8 cellular contexts compared by ENCODE assay signal in the genomic region with DNA sequence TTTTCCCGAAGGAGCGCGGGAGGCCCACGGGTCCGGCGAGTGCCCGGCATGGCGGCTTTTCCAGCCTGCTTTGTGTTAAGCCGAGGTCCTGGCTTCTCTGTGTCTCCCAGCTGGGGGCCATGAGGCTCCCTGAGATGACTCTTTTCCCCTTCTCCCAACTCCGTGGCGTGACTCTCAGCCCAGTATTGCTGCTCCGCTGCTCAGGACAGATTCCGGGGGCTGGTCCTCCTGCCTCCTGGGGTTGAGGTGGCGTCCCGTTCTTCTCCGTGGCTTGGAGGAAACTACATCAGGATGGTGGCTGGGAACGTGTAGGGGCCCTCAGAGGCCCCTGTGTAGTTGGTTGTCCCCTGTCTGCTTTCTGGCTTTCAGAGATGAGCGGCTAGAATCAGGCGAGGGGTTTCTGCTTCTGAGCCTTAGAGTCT. TPM values are rescaled to one million over a fixed set of nuclear protein-coding genes. Genes with fewer than 3 reads are reported as not detected.
DNase-seq lines count a peak whose midpoint lies in the region; ATAC-seq, FAIRE-seq and TF ChIP-seq lines count a peak whose summit lies in the region.

No MANE protein-coding gene starts in this region.

- dilution Hi-C loops in endothelial cell of umbilical vein (cut with MboI; ENCODE audit: extremely low pct_ligation_motif_present, low sequenced_read_pairs) = no loop called here

- no peak overlapping the region for H2BK120ac ChIP-seq in neuronal stem cell (ENCODE audit: low read depth, low read length)

- CTCF ChIA-PET in CD8-positive, alpha-beta T cell (lab: Charles Lee) = interaction anchor here (0.6 kb wide), 1 partner anchor 213 kb away, joined by 3 read pairs; no protein-coding TSS in a partner anchor
- CTCF ChIA-PET in OCI-LY7 (lab: Charles Lee; ENCODE audit: unreplicated experiment) = no interaction called here
- CTCF ChIA-PET in endothelial cell of umbilical vein (lab: Charles Lee) = interaction anchor here (1.0 to 3.8 kb wide), 4 partner anchors 15 to 93 kb away, joined by 3 to 19 read pairs (median 12); partner anchors contain the start of genes DCXR and RAC3

- H3K27ac ChIP-seq in CD8-positive, alpha-beta T cell (ENCODE audit: low read depth, low read length) = peak overlapping the region; percentile 30
- H3K27ac ChIP-seq in OCI-LY7 (ENCODE audit: low read depth, low read length, poor library complexity, severe bottlenecking) (no peak overlapping the region), endothelial cell of umbilical vein (ENCODE audit: insufficient read depth, low read depth, low read length) (no peak overlapping the region), neuronal stem cell (replicated peaks; ENCODE audit: low read length) (no peak overlapping the region)

- TF ChIP-seq POLR2A in endothelial cell of umbilical vein (IDR thresholded peaks at IDR 0.05; ENCODE audit: low read depth, low read length) = no peak

- peak overlapping the region; percentile 63 for H3K4me3 ChIP-seq in CD8-positive, alpha-beta T cell (ENCODE audit: low read depth, low read length)
- H3K4me3 ChIP-seq in OCI-LY7 (ENCODE audit: low read depth, low read length, poor library complexity, severe bottlenecking) (peak overlapping the region; percentile 75), endothelial cell of umbilical vein (replicated peaks in 1 of 3; ENCODE audit: insufficient read depth in 1 of 3, low read depth in 1 of 3, low read length in 3 of 3) (peak overlapping the region; percentile 65 to 89 (median 76)), neuronal stem cell (ENCODE audit: low read length in 2 of 2) (peak overlapping the region; percentile 98 to 99)

- peaks cover 29% of the 10 kb centered on the region for H3K4me1 ChIP-seq in CD8-positive, alpha-beta T cell (ENCODE audit: insufficient read depth, low read length)
- H3K4me1 ChIP-seq in OCI-LY7 (ENCODE audit: insufficient read depth, low read length, poor library complexity, severe bottlenecking) (peaks cover 21% of the 10 kb centered on the region), endothelial cell of umbilical vein (ENCODE audit: control insufficient read depth, extremely low read depth, insufficient read depth, low read length) (peaks cover 11% of the 10 kb centered on the region), neuronal stem cell (ENCODE audit: control insufficient read depth in 2 of 2, insufficient read depth in 1 of 2, low read depth in 1 of 2, low read length in 2 of 2) (peaks cover 7% of the 10 kb centered on the region in 2 donors)

- ATAC-seq in CD8-positive, alpha-beta T cell = no peak
- ATAC-seq in HG03571 (IDR thresholded peaks at IDR 0.05; ENCODE audit: unreplicated experiment) (no peak), GM18858 (IDR thresholded peaks at IDR 0.05; ENCODE audit: unreplicated experiment) (no peak)

- peak overlapping the region; percentile 81 for H2AK5ac ChIP-seq in neuronal stem cell (ENCODE audit: low read depth, low read length)

- no peaks in the 10 kb centered on the region for H3K9me1 ChIP-seq in endothelial cell of umbilical vein (replicated peaks; ENCODE audit: control insufficient read depth, extremely low read depth, insufficient read depth, low read length)

- H2AFZ ChIP-seq in OCI-LY7 (ENCODE audit: low read length) (no peak overlapping the region), endothelial cell of umbilical vein (ENCODE audit: low read depth, low read length) (no peak overlapping the region), neuronal stem cell (ENCODE audit: low read length) (no peak overlapping the region)

- no peak overlapping the region for H3K14ac ChIP-seq in neuronal stem cell (ENCODE audit: low read length)

- peak overlapping the region; percentile 43 for H3K23ac ChIP-seq in neuronal stem cell (ENCODE audit: low read depth, low read length, poor library complexity)

- no peak overlapping the region for H2BK12ac ChIP-seq in neuronal stem cell (ENCODE audit: low read length)

- no peak for TF ChIP-seq CTCF in CD8-positive, alpha-beta T cell (IDR thresholded peaks at IDR 0.05)
- TF ChIP-seq CTCF in OCI-LY7 (conservative IDR thresholded peaks at IDR 0.05; ENCODE audit: low read length) (no peak), endothelial cell of umbilical vein (IDR thresholded peaks at IDR 0.05; ENCODE audit: extremely low read depth in 1 of 2, insufficient read depth in 1 of 2, low read depth in 1 of 2, low read length in 2 of 2) (no peak)

- no peaks in the 10 kb centered on the region for H3K9me2 ChIP-seq in OCI-LY7 (ENCODE audit: insufficient read depth, low read length)

- H3K79me2 ChIP-seq in OCI-LY7 (ENCODE audit: insufficient read depth, low read depth, low read length) = peaks cover 8% of the 10 kb centered on the region; the same call in 1 of the 2 replicates
- H3K79me2 ChIP-seq in endothelial cell of umbilical vein (ENCODE audit: control insufficient read depth, insufficient read depth, low read length) = peaks cover 11% of the 10 kb centered on the region

- no CpG with 5 or more reads among the region's 19 CpGs for WGBS in neuronal stem cell (ENCODE audit: extremely low coverage in 2 of 2, insufficient read length in 2 of 2, insufficient replicate concordance in 1 of 2), 2 donors

- H3K4me2 ChIP-seq in OCI-LY7 (ENCODE audit: low read length) (peak overlapping the region; percentile 91), endothelial cell of umbilical vein (ENCODE audit: insufficient read depth, low read length) (peak overlapping the region; percentile 78), neuronal stem cell (ENCODE audit: insufficient read depth, low read length, poor library complexity, severe bottlenecking) (peak overlapping the region; percentile 98)

- H4K20me1 ChIP-seq in OCI-LY7 (ENCODE audit: insufficient read depth, low read length) (no peaks in the 10 kb centered on the region), endothelial cell of umbilical vein (replicated peaks; ENCODE audit: control insufficient read depth, extremely low read depth, insufficient read depth, low read length) (no peaks in the 10 kb centered on the region)

- no peak for DNase-seq in CD8-positive, alpha-beta T cell
- no peak for DNase-seq in OCI-LY7 (ENCODE audit: low spot score)
- no peak for DNase-seq in endothelial cell of umbilical vein (ENCODE audit: low read depth, low spot score)
- no peak for DNase-seq in neuronal stem cell (ENCODE audit: low spot score)
- DNase-seq in NCI-H187 treated with DMSO at 0.1 percent for 48 hours (lab: John Stamatoyannopoulos, UW) = no peak
- no peak for DNase-seq in DMS79 treated with DMSO at 0.1 percent for 48 hours (lab: John Stamatoyannopoulos, UW)

- H3K4me1 Mint-ChIP-seq in CD8-positive, alpha-beta T cell (ENCODE audit: low read depth) = peaks cover 18% of the 10 kb centered on the region

- H3K18ac ChIP-seq in neuronal stem cell (ENCODE audit: low read length) = no peak overlapping the region

- peaks cover 29% of the 10 kb centered on the region for H3K36me3 Mint-ChIP-seq in CD8-positive, alpha-beta T cell

- peaks cover 22% of the 10 kb centered on the region for H3K79me1 ChIP-seq in neuronal stem cell (ENCODE audit: low read depth, low read length)

- H3K9ac ChIP-seq in endothelial cell of umbilical vein (replicated peaks; ENCODE audit: extremely low read depth, insufficient read depth, low read length) = peak overlapping the region; percentile 61
- peak overlapping the region; percentile 94 for H3K9ac ChIP-seq in neuronal stem cell (ENCODE audit: low read depth, low read length, poor library complexity)

- H3K4ac ChIP-seq in neuronal stem cell (ENCODE audit: low read length) = no peak overlapping the region

- peak overlapping the region; percentile 81 for H3K4me3 Mint-ChIP-seq in CD8-positive, alpha-beta T cell

- no peaks in the 10 kb centered on the region for H3K27me3 ChIP-seq in CD8-positive, alpha-beta T cell (ENCODE audit: insufficient read depth, low read length)
- H3K27me3 ChIP-seq in endothelial cell of umbilical vein (ENCODE audit: control insufficient read depth in 2 of 2, insufficient read depth in 2 of 2, low read length in 2 of 2) (no peaks in the 10 kb centered on the region), neuronal stem cell (ENCODE audit: control insufficient read depth in 3 of 3, insufficient read depth in 3 of 3, low read depth in 1 of 3, low read length in 3 of 3) (no peaks in the 10 kb centered on the region)

- peaks cover 19% of the 10 kb centered on the region for H3K36me3 ChIP-seq in CD8-positive, alpha-beta T cell (ENCODE audit: insufficient read depth, low read length)
- H3K36me3 ChIP-seq in OCI-LY7 (ENCODE audit: insufficient read depth, low read length) (peaks cover 45% of the 10 kb centered on the region), endothelial cell of umbilical vein (ENCODE audit: control insufficient read depth in 2 of 2, extremely low read depth in 1 of 2, insufficient read depth in 2 of 2, low read length in 2 of 2) (peaks cover 12 to 37% of the 10 kb centered on the region in 2 experiments), neuronal stem cell (replicated peaks in 1 of 2; ENCODE audit: control insufficient read depth in 2 of 2, insufficient read depth in 2 of 2, low read length in 2 of 2) (peaks cover 60 to 68% of the 10 kb centered on the region in 2 donors)

- intact Hi-C loops in CD8-positive, alpha-beta T cell (cut with DNase I, micrococcal nuclease) = no loop called here
- intact Hi-C loops in OCI-LY7 (cut with micrococcal nuclease; ENCODE audit: unreplicated experiment) = no loop called here
- intact Hi-C loops in endothelial cell of umbilical vein (cut with micrococcal nuclease) = loop anchor here (2.0 kb wide), 1 partner anchor 16 kb away; the partner anchor contains the start of gene DCXR

- no peaks in the 10 kb centered on the region for H3K9me3 Mint-ChIP-seq in CD8-positive, alpha-beta T cell

- no peak overlapping the region for H4K8ac ChIP-seq in neuronal stem cell (ENCODE audit: low read depth, low read length)

- no peaks in the 10 kb centered on the region for H3K27me3 Mint-ChIP-seq in CD8-positive, alpha-beta T cell (ENCODE audit: low read depth)

- H3K9me3 ChIP-seq in CD8-positive, alpha-beta T cell (ENCODE audit: low read length) = no peaks in the 10 kb centered on the region
- no peaks in the 10 kb centered on the region for H3K9me3 ChIP-seq in OCI-LY7 (ENCODE audit: low read length)
- H3K9me3 ChIP-seq in endothelial cell of umbilical vein (replicated peaks; ENCODE audit: control insufficient read depth, insufficient read depth, low read length) = no peaks in the 10 kb centered on the region
- no peaks in the 10 kb centered on the region for H3K9me3 ChIP-seq in neuronal stem cell (replicated peaks in 1 of 2; ENCODE audit: control insufficient read depth in 2 of 2, insufficient read depth in 1 of 2, low read depth in 1 of 2, low read length in 2 of 2)

- POLR2A ChIA-PET in CD8-positive, alpha-beta T cell (lab: Charles Lee) = interaction anchor here (1.2 to 3.8 kb wide), 2 partner anchors 13 to 15 kb away, joined by 4 to 16 read pairs; partner anchors contain the start of genes DCXR and DUS1L
- POLR2A ChIA-PET in OCI-LY7 (lab: Charles Lee) (no interaction called here), endothelial cell of umbilical vein (lab: Charles Lee) (no interaction called here)

- no peak overlapping the region for H3K27ac Mint-ChIP-seq in CD8-positive, alpha-beta T cell

- no peak for FAIRE-seq in endothelial cell of umbilical vein (lab: Jason Lieb, UNC)

- no peak overlapping the region for H2BK15ac ChIP-seq in neuronal stem cell (ENCODE audit: low read length)

- no peak overlapping the region for H2BK5ac ChIP-seq in neuronal stem cell (ENCODE audit: low read length)

- H4K91ac ChIP-seq in neuronal stem cell (ENCODE audit: low read depth, low read length, poor library complexity) = no peak overlapping the region

- BruUV-seq in OCI-LY7 (replicated peaks; lab: Mats Ljungman, UMichigan) (no TSS peak), endothelial cell of umbilical vein (replicated peaks; lab: Mats Ljungman, UMichigan) (no TSS peak)

RNA-seq across cellular contexts. Expression of gene GPS1, which starts 1.0 kb away (rescaled TPM):
- total RNA-seq in CD8-positive, alpha-beta T cell = 10 to 100 TPM; 72.0 to 72.8 TPM
- 137 and 169 TPM in 2 replicates for total RNA-seq in OCI-LY7 (2014; rRNA removed; shearing (Covaris generic))
- total RNA-seq in OCI-LY7 (2022) (123 and 133 TPM in 2 replicates), endothelial cell of umbilical vein (96.6 and 116 TPM in 2 replicates)
- polyA plus RNA-seq in endothelial cell of umbilical vein = 178 and 235 TPM in 2 replicates
- polyA plus RNA-seq in endothelial cell of umbilical vein (2011; cell fraction: cytosol; rRNA removed) = 114 and 120 TPM in 2 replicates
- polyA plus RNA-seq in endothelial cell of umbilical vein (2011; cell fraction: nucleus; rRNA removed) = 219 and 242 TPM in 2 replicates
- polyA plus RNA-seq in endothelial cell of umbilical vein (2012) = 102 and 112 TPM in 2 replicates
- 81.1 and 97.3 TPM in 2 replicates for polyA minus RNA-seq in endothelial cell of umbilical vein
- polyA minus RNA-seq in endothelial cell of umbilical vein (2011; cell fraction: cytosol; rRNA and poly(A)+ RNA removed) = 94.1 TPM
- polyA minus RNA-seq in endothelial cell of umbilical vein (2011; cell fraction: nucleus; rRNA and poly(A)+ RNA removed) = 35.2 and 44.9 TPM in 2 replicates
- polyA plus RNA-seq in neuronal stem cell (2013, experiment 1 of 2) = 67.9 TPM
- polyA plus RNA-seq in neuronal stem cell (2013, experiment 2 of 2) = 66.6 TPM

RNA-seq across cellular contexts. Expression of gene RFNG, which starts 1.0 kb away (rescaled TPM):
- 10 to 100 TPM; 26.2 to 27.2 TPM for total RNA-seq in CD8-positive, alpha-beta T cell
- total RNA-seq in OCI-LY7 (2014; rRNA removed; shearing (Covaris generic)) = 50.5 and 59.4 TPM in 2 replicates
- total RNA-seq in OCI-LY7 (2022) (41.3 and 47.3 TPM in 2 replicates), endothelial cell of umbilical vein (33.7 and 36.9 TPM in 2 replicates)
- polyA plus RNA-seq in endothelial cell of umbilical vein = 40.0 and 59.2 TPM in 2 replicates
- 14.3 and 27.7 TPM in 2 replicates for polyA plus RNA-seq in endothelial cell of umbilical vein (2011; cell fraction: cytosol; rRNA removed)
- polyA plus RNA-seq in endothelial cell of umbilical vein (2011; cell fraction: nucleus; rRNA removed) = 122 and 156 TPM in 2 replicates
- polyA plus RNA-seq in endothelial cell of umbilical vein (2012) = 22.3 and 37.7 TPM in 2 replicates
- polyA minus RNA-seq in endothelial cell of umbilical vein = 13.8 and 16.9 TPM in 2 replicates
- polyA minus RNA-seq in endothelial cell of umbilical vein (2011; cell fraction: cytosol; rRNA and poly(A)+ RNA removed) = 8.5 TPM
- 14.9 and 33.9 TPM in 2 replicates for polyA minus RNA-seq in endothelial cell of umbilical vein (2011; cell fraction: nucleus; rRNA and poly(A)+ RNA removed)
- 25.7 TPM for polyA plus RNA-seq in neuronal stem cell (2013, experiment 1 of 2)
- polyA plus RNA-seq in neuronal stem cell (2013, experiment 2 of 2) = 26.2 TPM

RNA-seq across cellular contexts. Expression of gene DUS1L, which starts 13.0 kb away (rescaled TPM):
- 100 to 1,000 TPM; 159 to 174 TPM for total RNA-seq in CD8-positive, alpha-beta T cell
- 374 and 388 TPM in 2 replicates for total RNA-seq in OCI-LY7 (2014; rRNA removed; shearing (Covaris generic))
- total RNA-seq in OCI-LY7 (2022) (300 and 320 TPM in 2 replicates), endothelial cell of umbilical vein (90.3 and 92.9 TPM in 2 replicates)
- polyA plus RNA-seq in endothelial cell of umbilical vein = 60.1 and 63.1 TPM in 2 replicates
- polyA plus RNA-seq in endothelial cell of umbilical vein (2011; cell fraction: cytosol; rRNA removed) = 77.7 and 80.7 TPM in 2 replicates
- 360 and 376 TPM in 2 replicates for polyA plus RNA-seq in endothelial cell of umbilical vein (2011; cell fraction: nucleus; rRNA removed)
- 70.4 and 74.8 TPM in 2 replicates for polyA plus RNA-seq in endothelial cell of umbilical vein (2012)
- polyA minus RNA-seq in endothelial cell of umbilical vein = 18.5 and 25.1 TPM in 2 replicates
- polyA minus RNA-seq in endothelial cell of umbilical vein (2011; cell fraction: cytosol; rRNA and poly(A)+ RNA removed) = 51.7 TPM
- 43.2 and 55.0 TPM in 2 replicates for polyA minus RNA-seq in endothelial cell of umbilical vein (2011; cell fraction: nucleus; rRNA and poly(A)+ RNA removed)
- 33.5 TPM for polyA plus RNA-seq in neuronal stem cell (2013, experiment 1 of 2)
- polyA plus RNA-seq in neuronal stem cell (2013, experiment 2 of 2) = 31.8 TPM

RNA-seq across cellular contexts. Expression of gene DCXR, which starts 15.2 kb away (rescaled TPM):
- 10 to 100 TPM; 71.7 to 77.7 TPM for total RNA-seq in CD8-positive, alpha-beta T cell
- 138 and 147 TPM in 2 replicates for total RNA-seq in OCI-LY7 (2014; rRNA removed; shearing (Covaris generic))
- 132 and 138 TPM in 2 replicates for total RNA-seq in OCI-LY7 (2022)
- 75.2 and 93.0 TPM in 2 replicates for total RNA-seq in endothelial cell of umbilical vein
- polyA plus RNA-seq in endothelial cell of umbilical vein = 178 and 241 TPM in 2 replicates
- 153 and 181 TPM in 2 replicates for polyA plus RNA-seq in endothelial cell of umbilical vein (2011; cell fraction: cytosol; rRNA removed)
- polyA plus RNA-seq in endothelial cell of umbilical vein (2011; cell fraction: nucleus; rRNA removed) = 150 and 164 TPM in 2 replicates
- polyA plus RNA-seq in endothelial cell of umbilical vein (2012) = 106 and 108 TPM in 2 replicates
- 41.9 and 53.2 TPM in 2 replicates for polyA minus RNA-seq in endothelial cell of umbilical vein
- 39.0 TPM for polyA minus RNA-seq in endothelial cell of umbilical vein (2011; cell fraction: cytosol; rRNA and poly(A)+ RNA removed)
- 8.4 and 18.0 TPM in 2 replicates for polyA minus RNA-seq in endothelial cell of umbilical vein (2011; cell fraction: nucleus; rRNA and poly(A)+ RNA removed)
- polyA plus RNA-seq in neuronal stem cell (2013, experiment 1 of 2) = 72.9 TPM
- 72.2 TPM for polyA plus RNA-seq in neuronal stem cell (2013, experiment 2 of 2)

RNA-seq across cellular contexts. Expression of gene RAC3, which starts 21.2 kb away (rescaled TPM):
- 1 to 10 TPM; 2.1 to 3.5 TPM for total RNA-seq in CD8-positive, alpha-beta T cell
- total RNA-seq in OCI-LY7 (2014; rRNA removed; shearing (Covaris generic)) = 15.7 and 24.4 TPM in 2 replicates
- total RNA-seq in OCI-LY7 (2022) (15.1 and 16.4 TPM in 2 replicates), endothelial cell of umbilical vein (34.1 and 35.4 TPM in 2 replicates)
- 56.0 and 91.1 TPM in 2 replicates for polyA plus RNA-seq in endothelial cell of umbilical vein
- polyA plus RNA-seq in endothelial cell of umbilical vein (2011; cell fraction: cytosol; rRNA removed) = 37.4 and 51.2 TPM in 2 replicates
- 50.0 and 55.7 TPM in 2 replicates for polyA plus RNA-seq in endothelial cell of umbilical vein (2011; cell fraction: nucleus; rRNA removed)
- 23.4 and 52.5 TPM in 2 replicates for polyA plus RNA-seq in endothelial cell of umbilical vein (2012)
- 22.6 and 24.3 TPM in 2 replicates for polyA minus RNA-seq in endothelial cell of umbilical vein
- polyA minus RNA-seq in endothelial cell of umbilical vein (2011; cell fraction: cytosol; rRNA and poly(A)+ RNA removed) = 7.6 TPM
- 9.2 and 19.1 TPM in 2 replicates for polyA minus RNA-seq in endothelial cell of umbilical vein (2011; cell fraction: nucleus; rRNA and poly(A)+ RNA removed)
- polyA plus RNA-seq in neuronal stem cell (2013, experiment 1 of 2) = 61.3 TPM
- polyA plus RNA-seq in neuronal stem cell (2013, experiment 2 of 2) = 55.7 TPM
